Comparison of ENCODE assay signal across 10 cellular contexts in the genomic region with DNA sequence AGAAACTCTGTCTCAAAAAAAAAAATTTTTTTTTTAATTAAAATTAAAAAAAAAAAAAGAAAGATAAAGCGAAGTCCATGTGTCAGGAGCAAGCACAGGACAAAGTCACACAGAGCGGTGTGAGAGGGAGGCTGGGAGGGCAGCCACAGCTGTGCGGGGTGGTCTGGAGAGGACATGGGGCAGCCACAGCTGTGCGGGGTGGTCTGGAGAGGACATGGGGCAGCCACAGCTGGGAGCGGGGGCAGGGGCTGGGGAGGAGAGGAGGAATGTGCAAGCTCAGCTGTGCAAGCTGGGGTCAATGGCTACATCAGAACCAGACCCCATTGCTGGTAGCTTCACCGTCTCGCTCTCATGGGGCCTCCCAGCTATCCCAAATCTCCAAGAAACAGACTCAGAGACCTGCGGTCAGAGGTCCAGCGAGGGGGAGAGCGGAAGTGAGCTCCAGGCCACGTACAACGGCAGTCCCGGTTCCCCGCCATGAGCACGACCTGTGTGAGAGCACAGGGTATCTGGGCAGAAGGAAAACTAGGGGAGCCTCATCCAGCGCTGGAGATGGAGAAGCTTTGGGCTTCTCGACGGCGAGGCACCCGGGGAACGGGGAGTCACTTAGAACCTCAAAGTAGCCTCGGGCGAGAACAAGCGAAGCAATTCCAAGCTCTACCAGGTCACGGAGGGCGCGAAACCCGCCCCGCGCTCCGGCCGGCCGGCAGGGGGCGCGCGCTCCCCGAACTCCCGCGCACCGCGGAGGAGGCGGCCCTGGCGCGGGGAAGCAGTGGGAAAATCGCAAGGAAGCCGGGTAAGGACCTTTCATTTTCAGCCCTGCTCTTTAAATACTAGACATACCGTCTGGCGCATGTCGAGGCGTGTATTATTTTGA. TPM values are rescaled to one million over a fixed set of nuclear protein-coding genes. Genes with fewer than 3 reads are reported as not detected.
A peak's percentile ranks its signal among the peaks of the same experiment; 100 is the strongest.
DNase-seq lines count a peak whose midpoint lies in the region; ATAC-seq, FAIRE-seq and TF ChIP-seq lines count a peak whose summit lies in the region.
"Not testable (repeated sequence)": the region's sequence is repeated elsewhere in the genome, so short reads cannot be mapped to it uniquely, and the experiment has no call there.
"Had no signal": no experiment of that assay in that cellular context is flagged by ENCODE, and none has a peak within 500 bp of the region (broad histone marks: within the 10 kb centered on the region; RNA-seq: fewer than 3 reads in every experiment).

No MANE protein-coding gene starts in this region.

- CTCF ChIA-PET in T-cell (lab: Charles Lee); HepG2 (lab: Yijun Ruan, JAX; ENCODE audit: low intra/inter-chr PET ratio, low total read pairs): not testable (repeated sequence)

- not testable (repeated sequence) for H3K4me1 ChIP-seq in ES-I3 (ENCODE audit: insufficient read depth, low read length); HepG2 (ENCODE audit: insufficient read depth, low read length)

- not testable (repeated sequence) for H3K27me3 ChIP-seq in HepG2 (ENCODE audit: control insufficient read depth in 1 of 2, insufficient read depth in 2 of 2, low read length in 2 of 2)

- intact Hi-C loops in HepG2 (cut with micrococcal nuclease; ENCODE audit: unreplicated experiment): not testable (repeated sequence)

- TF ChIP-seq CTCF in brain (conservative IDR thresholded peaks at IDR 0.05); HepG2 (CRISPR knock-in tag; IDR thresholded peaks at IDR 0.05): not testable (repeated sequence)

- POLR2A ChIA-PET in T-cell (lab: Charles Lee); HepG2 (lab: Yijun Ruan, JAX): not testable (repeated sequence)

- not testable (repeated sequence) for TF ChIP-seq EP300 in HepG2 (IDR thresholded peaks at IDR 0.05; ENCODE audit: low read depth in 2 of 2, low read length in 2 of 2); HepG2 (CRISPR knock-in tag; IDR thresholded peaks at IDR 0.05; ENCODE audit: borderline replicate concordance)

- H2AFZ ChIP-seq in HepG2 (ENCODE audit: low read length): not testable (repeated sequence)

- H3K4me3 ChIP-seq in HepG2 (replicated peaks in 1 of 3; ENCODE audit: insufficient read depth in 1 of 3, low read depth in 2 of 3, low read length in 3 of 3): peak overlapping the region in 2 of 3 experiments; percentile 37 to 42; a peak in 1 of 6 replicates

- H3K9ac ChIP-seq in ES-I3 (ENCODE audit: low read depth, low read length): peak overlapping the region; percentile 42; the same call in 1 of the 2 replicates
- not testable (repeated sequence) for H3K9ac ChIP-seq in HepG2 (ENCODE audit: insufficient read depth, low read depth, low read length)

- H3K36me3 ChIP-seq in ES-I3 (ENCODE audit: insufficient read depth, low read length); HepG2 (replicated peaks in 1 of 2; ENCODE audit: control insufficient read depth in 1 of 2, insufficient read depth in 2 of 2, low read length in 2 of 2): not testable (repeated sequence)

- not testable (repeated sequence) for H3K4me1 Mint-ChIP-seq in T-cell, brain

- FAIRE-seq in HepG2 (lab: Jason Lieb, UNC): peak; percentile 79

- not testable (repeated sequence) for H3K27ac ChIP-seq in HepG2 (ENCODE audit: extremely low read length, insufficient read depth, low read length)

- H3K4me2 ChIP-seq in HepG2 (ENCODE audit: low read depth, low read length): 0 out of 2 replicates have a peak overlapping the region, but pooled peaks have one; percentile 51

- TSS peak; percentile 95 for BruUV-seq in HepG2 (replicated peaks; lab: Mats Ljungman, UMichigan)

- not testable (repeated sequence) for H3K9me3 Mint-ChIP-seq in T-cell, brain

- H3K4me3 Mint-ChIP-seq in T-cell (peak overlapping the region in 1 of 3 donors; percentile 73), brain (peak overlapping the region in 3 of 5 experiments; percentile 87 to 94 (median 89))

- H3K36me3 Mint-ChIP-seq in T-cell, brain: not testable (repeated sequence)

- peak; percentile 92 for ATAC-seq in GM19395 (IDR thresholded peaks at IDR 0.05; ENCODE audit: unreplicated experiment)
- ATAC-seq in HG02571 (IDR thresholded peaks at IDR 0.05; ENCODE audit: unreplicated experiment): peak; percentile 85
- ATAC-seq in HG03139 (IDR thresholded peaks at IDR 0.05; ENCODE audit: unreplicated experiment): peak; percentile 81
- peak; percentile 95 to 97 (median 96) for ATAC-seq in T-cell (replicated peaks in 1 of 4)
- peak; percentile 95 for ATAC-seq in HepG2

- not testable (repeated sequence) for H3K27ac Mint-ChIP-seq in T-cell, brain

- in situ Hi-C loops in HepG2 (cut with HindIII; ENCODE audit: extremely low pct_ligation_motif_present, low pct_unique_long_range_greater_than_20kb): not testable (repeated sequence)

- H3K27me3 Mint-ChIP-seq in T-cell, brain: not testable (repeated sequence)

- TF ChIP-seq POLR2A in HepG2 (IDR thresholded peaks at IDR 0.05; ENCODE audit: insufficient read depth in 1 of 2, low read depth in 2 of 2, low read length in 2 of 2): not testable (repeated sequence)

- 16% methylated on average over 13 of the region's 50 CpGs for WGBS in HepG2 (ENCODE audit: low lambda C conversion rate)

- H3K9me3 ChIP-seq in ES-I3 (ENCODE audit: control insufficient read depth, insufficient read depth, low read length); HepG2 (ENCODE audit: low read length): not testable (repeated sequence)

- not testable (repeated sequence) for DNase-seq in T-cell; HepG2 (ENCODE audit: low spot score)
- peak; percentile 8 for DNase-seq in stimulated activated CD4-positive, alpha-beta T cell treated with anti-CD3 and anti-CD28 coated beads, Interleukin-4, amount 100 ng/mL, for 1 hour

- not testable (repeated sequence) for TF ChIP-seq RAD21 in HepG2 (CRISPR knock-in tag; IDR thresholded peaks at IDR 0.05)

- H3K79me2 ChIP-seq in HepG2 (ENCODE audit: insufficient read depth, low read length): not testable (repeated sequence)

- not testable (repeated sequence) for H4K20me1 ChIP-seq in HepG2 (ENCODE audit: insufficient read depth, low read length)

RNA-seq across cellular contexts. Expression of a gene that starts 23.3 kb away (rescaled TPM):
- total RNA-seq in T-cell (under 1 TPM in 3 of 5 donors, not detected in 2; 0.50 to 0.66 (median 0.57) TPM), HepG2 (2016; rRNA removed; fragmentation: Illumina TruSeq; extraction: Trizol) (not detected in 2 replicates)
- polyA plus RNA-seq in brain (ENCODE audit: insufficient read depth, low read depth, low replicate concordance) (not detected), HepG2 (2011; rRNA removed) (not detected in 2 replicates)
- total RNA-seq in HepG2 (2016; cell fraction: cytosol; rRNA removed; fragmentation: Illumina TruSeq; extraction: Trizol; ENCODE audit: low read depth): not detected in 2 replicates
- not detected in 2 replicates for total RNA-seq in HepG2 (2016; cell fraction: insoluble cytoplasmic fraction; rRNA removed; fragmentation: Illumina TruSeq; extraction: Trizol)
- not detected in 2 replicates for total RNA-seq in HepG2 (2016; cell fraction: membrane; rRNA removed; fragmentation: Illumina TruSeq; extraction: Trizol)
- total RNA-seq in HepG2 (2016; cell fraction: nucleus; rRNA removed; fragmentation: Illumina TruSeq; extraction: Trizol): not detected in 2 replicates
- polyA plus RNA-seq in HepG2 (2011; cell fraction: cytosol; rRNA removed): not detected in 2 replicates
- polyA plus RNA-seq in HepG2 (2011; cell fraction: nucleus; rRNA removed): not detected in 2 replicates
- polyA plus RNA-seq in HepG2 (2012): not detected in 2 replicates
- polyA plus RNA-seq in HepG2 (2016; cell fraction: cytosol; fragmentation: Illumina TruSeq; extraction: Trizol; ENCODE audit: low read depth): not detected in 2 replicates
- not detected in 2 replicates for polyA plus RNA-seq in HepG2 (2016; cell fraction: insoluble cytoplasmic fraction; fragmentation: Illumina TruSeq; extraction: Trizol; ENCODE audit: low read depth)
- not detected in 2 replicates for polyA plus RNA-seq in HepG2 (2016; cell fraction: membrane; fragmentation: Illumina TruSeq; extraction: Trizol; ENCODE audit: low read depth)
- not detected in 2 replicates for polyA plus RNA-seq in HepG2 (2016; cell fraction: nucleus; fragmentation: Illumina TruSeq; extraction: Trizol; ENCODE audit: insufficient read depth, low read depth)
- polyA minus RNA-seq in HepG2 (2011; rRNA and poly(A)+ RNA removed; ENCODE audit: low replicate concordance): not detected in 2 replicates
- not detected in 2 replicates for polyA minus RNA-seq in HepG2 (2011; cell fraction: cytosol; rRNA and poly(A)+ RNA removed)
- polyA minus RNA-seq in HepG2 (2011; cell fraction: nucleus; rRNA and poly(A)+ RNA removed): not detected in 2 replicates
- total RNA-seq: lower leg skin, temporal lobe had no signal

RNA-seq across cellular contexts. Expression of a gene that starts 34.1 kb away (rescaled TPM):
- 1,000 to 10,000 TPM; 1,278 to 2,165 (median 1,301) TPM for total RNA-seq in T-cell
- polyA plus RNA-seq in brain (ENCODE audit: insufficient read depth, low read depth, low replicate concordance): 134 TPM
- total RNA-seq in HepG2 (2016; rRNA removed; fragmentation: Illumina TruSeq; extraction: Trizol): 807 and 1,064 TPM in 2 replicates
- total RNA-seq in HepG2 (2016; cell fraction: cytosol; rRNA removed; fragmentation: Illumina TruSeq; extraction: Trizol; ENCODE audit: low read depth): 62.0 and 74.9 TPM in 2 replicates
- total RNA-seq in HepG2 (2016; cell fraction: insoluble cytoplasmic fraction; rRNA removed; fragmentation: Illumina TruSeq; extraction: Trizol): 774 and 1,069 TPM in 2 replicates
- total RNA-seq in HepG2 (2016; cell fraction: membrane; rRNA removed; fragmentation: Illumina TruSeq; extraction: Trizol): 140 and 164 TPM in 2 replicates
- 1,562 and 1,725 TPM in 2 replicates for total RNA-seq in HepG2 (2016; cell fraction: nucleus; rRNA removed; fragmentation: Illumina TruSeq; extraction: Trizol)
- polyA plus RNA-seq in HepG2 (2011; rRNA removed): 329 and 382 TPM in 2 replicates
- 90.5 and 96.7 TPM in 2 replicates for polyA plus RNA-seq in HepG2 (2011; cell fraction: cytosol; rRNA removed)
- polyA plus RNA-seq in HepG2 (2011; cell fraction: nucleus; rRNA removed): 1,180 and 1,349 TPM in 2 replicates
- polyA plus RNA-seq in HepG2 (2012): 483 and 590 TPM in 2 replicates
- 35.6 TPM in 2 replicates for polyA plus RNA-seq in HepG2 (2016; cell fraction: cytosol; fragmentation: Illumina TruSeq; extraction: Trizol; ENCODE audit: low read depth)
- polyA plus RNA-seq in HepG2 (2016; cell fraction: insoluble cytoplasmic fraction; fragmentation: Illumina TruSeq; extraction: Trizol; ENCODE audit: low read depth): 527 and 548 TPM in 2 replicates
- polyA plus RNA-seq in HepG2 (2016; cell fraction: membrane; fragmentation: Illumina TruSeq; extraction: Trizol; ENCODE audit: low read depth): 79.3 and 80.3 TPM in 2 replicates
- polyA plus RNA-seq in HepG2 (2016; cell fraction: nucleus; fragmentation: Illumina TruSeq; extraction: Trizol; ENCODE audit: insufficient read depth, low read depth): 2,398 and 2,412 TPM in 2 replicates
- polyA minus RNA-seq in HepG2 (2011; rRNA and poly(A)+ RNA removed; ENCODE audit: low replicate concordance): 416 and 431 TPM in 2 replicates
- polyA minus RNA-seq in HepG2 (2011; cell fraction: cytosol; rRNA and poly(A)+ RNA removed): 259 and 342 TPM in 2 replicates
- 3,243 and 3,756 TPM in 2 replicates for polyA minus RNA-seq in HepG2 (2011; cell fraction: nucleus; rRNA and poly(A)+ RNA removed)

RNA-seq across cellular contexts. Expression of a gene that starts 41.2 kb away (rescaled TPM):
- total RNA-seq in T-cell (100 to 1,000 TPM; 205 to 306 (median 262) TPM), HepG2 (2016; rRNA removed; fragmentation: Illumina TruSeq; extraction: Trizol) (438 and 680 TPM in 2 replicates)
- polyA plus RNA-seq in brain (ENCODE audit: insufficient read depth, low read depth, low replicate concordance) (281 TPM), HepG2 (2011; rRNA removed) (477 and 480 TPM in 2 replicates)
- 100 and 107 TPM in 2 replicates for total RNA-seq in HepG2 (2016; cell fraction: cytosol; rRNA removed; fragmentation: Illumina TruSeq; extraction: Trizol; ENCODE audit: low read depth)
- total RNA-seq in HepG2 (2016; cell fraction: insoluble cytoplasmic fraction; rRNA removed; fragmentation: Illumina TruSeq; extraction: Trizol): 421 and 674 TPM in 2 replicates
- 148 and 188 TPM in 2 replicates for total RNA-seq in HepG2 (2016; cell fraction: membrane; rRNA removed; fragmentation: Illumina TruSeq; extraction: Trizol)
- 471 and 534 TPM in 2 replicates for total RNA-seq in HepG2 (2016; cell fraction: nucleus; rRNA removed; fragmentation: Illumina TruSeq; extraction: Trizol)
- 184 and 191 TPM in 2 replicates for polyA plus RNA-seq in HepG2 (2011; cell fraction: cytosol; rRNA removed)
- polyA plus RNA-seq in HepG2 (2011; cell fraction: nucleus; rRNA removed): 51.4 and 85.1 TPM in 2 replicates
- polyA plus RNA-seq in HepG2 (2012): 598 and 627 TPM in 2 replicates
- 17.9 and 20.7 TPM in 2 replicates for polyA plus RNA-seq in HepG2 (2016; cell fraction: cytosol; fragmentation: Illumina TruSeq; extraction: Trizol; ENCODE audit: low read depth)
- 280 and 284 TPM in 2 replicates for polyA plus RNA-seq in HepG2 (2016; cell fraction: insoluble cytoplasmic fraction; fragmentation: Illumina TruSeq; extraction: Trizol; ENCODE audit: low read depth)
- polyA plus RNA-seq in HepG2 (2016; cell fraction: membrane; fragmentation: Illumina TruSeq; extraction: Trizol; ENCODE audit: low read depth): 61.6 and 80.1 TPM in 2 replicates
- 489 and 507 TPM in 2 replicates for polyA plus RNA-seq in HepG2 (2016; cell fraction: nucleus; fragmentation: Illumina TruSeq; extraction: Trizol; ENCODE audit: insufficient read depth, low read depth)
- 2,329 and 2,779 TPM in 2 replicates for polyA minus RNA-seq in HepG2 (2011; rRNA and poly(A)+ RNA removed; ENCODE audit: low replicate concordance)
- 523 and 799 TPM in 2 replicates for polyA minus RNA-seq in HepG2 (2011; cell fraction: cytosol; rRNA and poly(A)+ RNA removed)
- polyA minus RNA-seq in HepG2 (2011; cell fraction: nucleus; rRNA and poly(A)+ RNA removed): 208 and 359 TPM in 2 replicates
